Comparison of ENCODE assay signal across 1 cellular context in genomic region chr6:31821301-31822037, GRCh38.
TF ChIP-seq lines count a peak whose summit lies in the region.

No MANE protein-coding gene starts in this region.

TF ChIP-seq in HepG2, 621 proteins besides CTCF, POLR2A, EP300 and RAD21 (continued from another document):
- no peak for TF ChIP-seq E2F2 (CRISPR knock-in tag; IDR thresholded peaks at IDR 0.05; ENCODE audit: borderline replicate concordance)
- peak; percentile 25; the same call in 1 of the 2 replicates for TF ChIP-seq ZSCAN20 (CRISPR knock-in tag; IDR thresholded peaks at IDR 0.05; ENCODE audit: borderline replicate concordance)
- no peak for TF ChIP-seq ZFYVE20 (CRISPR knock-in tag; IDR thresholded peaks at IDR 0.05; ENCODE audit: borderline replicate concordance, low read depth)
- no peak for TF ChIP-seq RNF2 (conservative IDR thresholded peaks at IDR 0.05; ENCODE audit: low read depth)
- TF ChIP-seq CCAR2 (optimal IDR thresholded peaks at IDR 0.05; ENCODE audit: low read depth, low read length) = no peak
- no peak for TF ChIP-seq GATAD2A (CRISPR knock-in tag; IDR thresholded peaks at IDR 0.05)
- TF ChIP-seq SP2 (CRISPR knock-in tag; IDR thresholded peaks at IDR 0.05) = no peak
- TF ChIP-seq SP4 (CRISPR knock-in tag; IDR thresholded peaks at IDR 0.05) = peak; percentile 7
- TF ChIP-seq SNAPC5 (CRISPR knock-in tag; IDR thresholded peaks at IDR 0.05; ENCODE audit: borderline replicate concordance) = no peak
- no peak for TF ChIP-seq ZNF83 (CRISPR knock-in tag; IDR thresholded peaks at IDR 0.05; ENCODE audit: borderline replicate concordance)
- TF ChIP-seq HOXA3 (CRISPR knock-in tag; IDR thresholded peaks at IDR 0.05) = no peak; the same call in 1 of the 2 replicates
- TF ChIP-seq FOXC1 (CRISPR knock-in tag; IDR thresholded peaks at IDR 0.05; ENCODE audit: borderline replicate concordance) = no peak
- TF ChIP-seq ZNF629 (CRISPR knock-in tag; conservative IDR thresholded peaks at IDR 0.05) = no peak
- no peak for TF ChIP-seq BCL6 (CRISPR knock-in tag; IDR thresholded peaks at IDR 0.05)
- TF ChIP-seq TOE1 (CRISPR knock-in tag; IDR thresholded peaks at IDR 0.05) = no peak
- no peak for TF ChIP-seq CBX1 (IDR thresholded peaks at IDR 0.05; ENCODE audit: low read depth)
- TF ChIP-seq KDM5B (CRISPR knock-in tag; IDR thresholded peaks at IDR 0.05; ENCODE audit: borderline replicate concordance) = 0 out of 2 replicates have a peak, but pooled peaks have one; percentile 7
- TF ChIP-seq CAMTA2 (CRISPR knock-in tag; IDR thresholded peaks at IDR 0.05; ENCODE audit: borderline replicate concordance) = no peak
- TF ChIP-seq GLI4 (CRISPR knock-in tag; IDR thresholded peaks at IDR 0.05; ENCODE audit: borderline replicate concordance) = no peak
- no peak for TF ChIP-seq ZNF431 (CRISPR knock-in tag; IDR thresholded peaks at IDR 0.05; ENCODE audit: borderline replicate concordance, low read depth)
- no peak for TF ChIP-seq ZNF124 (CRISPR knock-in tag; IDR thresholded peaks at IDR 0.05)
- TF ChIP-seq FOSL1 (CRISPR knock-in tag; IDR thresholded peaks at IDR 0.05; ENCODE audit: borderline replicate concordance) = no peak
- TF ChIP-seq ZNF143 (CRISPR knock-in tag; IDR thresholded peaks at IDR 0.05) = no peak
- peak; percentile 32; the same call in 1 of the 2 replicates for TF ChIP-seq ZFP91 (CRISPR knock-in tag; IDR thresholded peaks at IDR 0.05; ENCODE audit: borderline replicate concordance)
- TF ChIP-seq ZNF678 (CRISPR knock-in tag; IDR thresholded peaks at IDR 0.05) = no peak
- TF ChIP-seq HMGA1 (CRISPR knock-in tag; conservative IDR thresholded peaks at IDR 0.05) = no peak
- 0 out of 2 replicates have a peak, but pooled peaks have one; percentile 20 for TF ChIP-seq THAP11 (CRISPR knock-in tag; IDR thresholded peaks at IDR 0.05)
- no peak for TF ChIP-seq SRSF4 (IDR thresholded peaks at IDR 0.05; ENCODE audit: low read depth, low read length, poor library complexity, severe bottlenecking)
- no peak for TF ChIP-seq RXRB (CRISPR knock-in tag; IDR thresholded peaks at IDR 0.05; ENCODE audit: borderline replicate concordance)
- TF ChIP-seq ZSCAN5A (CRISPR knock-in tag; IDR thresholded peaks at IDR 0.05; ENCODE audit: borderline replicate concordance) = no peak
- TF ChIP-seq ZNF121 (CRISPR knock-in tag; IDR thresholded peaks at IDR 0.05) = peak; percentile 82
- no peak for TF ChIP-seq ZKSCAN1 (IDR thresholded peaks at IDR 0.05; ENCODE audit: low read length)
- no peak for TF ChIP-seq PBX2 (CRISPR knock-in tag; IDR thresholded peaks at IDR 0.05)
- TF ChIP-seq ZNF766 (CRISPR knock-in tag; IDR thresholded peaks at IDR 0.05; ENCODE audit: borderline replicate concordance) = no peak
- 0 out of 2 replicates have a peak, but pooled peaks have one; percentile 40 for TF ChIP-seq ZNF724P (CRISPR knock-in tag; IDR thresholded peaks at IDR 0.05; ENCODE audit: borderline replicate concordance)
- TF ChIP-seq ARID3A (IDR thresholded peaks at IDR 0.05; ENCODE audit: low read depth, low read length) = no peak
- no peak for TF ChIP-seq CREB1 (IDR thresholded peaks at IDR 0.05)
- TF ChIP-seq CREB1 (CRISPR knock-in tag; IDR thresholded peaks at IDR 0.05) = no peak
- no peak for TF ChIP-seq MLXIP (CRISPR knock-in tag; IDR thresholded peaks at IDR 0.05; ENCODE audit: borderline replicate concordance)
- TF ChIP-seq TCF7L2 (IDR thresholded peaks at IDR 0.05; ENCODE audit: low read depth, low read length) = no peak
- TF ChIP-seq ZNF672 (CRISPR knock-in tag; IDR thresholded peaks at IDR 0.05) = no peak
- TF ChIP-seq ZNF768 (CRISPR knock-in tag; IDR thresholded peaks at IDR 0.05) = no peak
- TF ChIP-seq THAP8 (CRISPR knock-in tag; IDR thresholded peaks at IDR 0.05; ENCODE audit: borderline replicate concordance) = no peak
